In genomic region chr7:151254316-151254715, GRCh38 we compare ENCODE assay signal across 15 cellular contexts. TPM values are rescaled to one million over a fixed set of nuclear protein-coding genes. Genes with fewer than 3 reads are reported as not detected.
DNase-seq lines count a peak whose midpoint lies in the region; ATAC-seq, FAIRE-seq and TF ChIP-seq lines count a peak whose summit lies in the region.
"Had no signal": no experiment of that assay in that cellular context is flagged by ENCODE, and none has a peak within 500 bp of the region (broad histone marks: within the 10 kb centered on the region; RNA-seq: fewer than 3 reads in every experiment).

No MANE protein-coding gene starts in this region.

- H3K79me2 ChIP-seq in H1 (ENCODE audit: control insufficient read depth in 1 of 2, insufficient read depth in 2 of 2, low read length in 2 of 2) = no peaks in the 10 kb centered on the region

- H3K18ac ChIP-seq in H1 (ENCODE audit: extremely low read depth, low read length) = no peak overlapping the region; the same call in 1 of the 2 replicates

- H3K4me1 Mint-ChIP-seq in natural killer cell treated with Interleukin-12 subunit alpha and Interleukin-12 subunit beta and Interleukin-15 and Interleukin-18, amount 100 ng/mL, for 72 hours (ENCODE audit: low read depth in 2 of 2) = peaks cover 11 to 12% of the 10 kb centered on the region in 2 donors

- H4K91ac ChIP-seq in H1 (replicated peaks; ENCODE audit: insufficient read length, low read length) = no peak overlapping the region

- H2BK5ac ChIP-seq in H1 (ENCODE audit: low read depth, low read length) = no peak overlapping the region

- peaks cover 3 to 36% (median 29%) of the 10 kb centered on the region in 4 experiments for H3K27me3 ChIP-seq in H1 (replicated peaks in 1 of 4; ENCODE audit: control insufficient read depth in 3 of 4, extremely low read depth in 1 of 4, insufficient read depth in 3 of 4, low read length in 3 of 4)
- H3K27me3 ChIP-seq in right atrium auricular region = no peaks in the 10 kb centered on the region
- H3K27me3 ChIP-seq in thoracic aorta (replicated peaks; ENCODE audit: insufficient read depth) = no peaks in the 10 kb centered on the region

- no peak overlapping the region for H2AK5ac ChIP-seq in H1 (ENCODE audit: low read depth, low read length)

- H3K4me1 ChIP-seq in H1 (replicated peaks in 1 of 4; ENCODE audit: control insufficient read depth in 3 of 4, insufficient read depth in 4 of 4, low read length in 3 of 4) (peaks cover 0 to 29% (median 20%) of the 10 kb centered on the region in 4 experiments; a peak in 6 of 7 replicates), right atrium auricular region (peaks cover 0 to 54% of the 10 kb centered on the region in 2 donors), thoracic aorta (ENCODE audit: control insufficient read depth in 1 of 2, low read depth in 2 of 2) (peaks cover 15 to 50% of the 10 kb centered on the region in 2 donors)

- ATAC-seq in natural killer cell treated with Interleukin-12 subunit alpha and Interleukin-12 subunit beta and Interleukin-15 and Interleukin-18, amount 100 ng/mL, for 72 hours = no peak
- ATAC-seq in thoracic aorta (ENCODE audit: insufficient number of reproducible peaks, low FRiP score, low read depth) (no peak), SK-N-SH treated with all-trans-retinoic acid at 6 μM for 48 hours (no peak)

- H3K9me3 Mint-ChIP-seq in natural killer cell treated with Interleukin-12 subunit alpha and Interleukin-12 subunit beta and Interleukin-15 and Interleukin-18, amount 100 ng/mL, for 72 hours = no peaks in the 10 kb centered on the region

- TF ChIP-seq CTCF in H1 (IDR thresholded peaks at IDR 0.05; ENCODE audit: control extremely low read depth in 1 of 3, insufficient read depth in 1 of 3, low read depth in 1 of 3, low read length in 3 of 3) = no peak
- TF ChIP-seq CTCF in right atrium auricular region (IDR thresholded peaks at IDR 0.05) = no peak
- TF ChIP-seq CTCF in thoracic aorta (IDR thresholded peaks at IDR 0.05) = no peak
- no peak for TF ChIP-seq CTCF in D721Med (IDR thresholded peaks at IDR 0.05; ENCODE audit: insufficient read depth, missing control alignments)

- H3K27ac ChIP-seq in H1 (ENCODE audit: low read depth, low read length) = no peak overlapping the region
- peak overlapping the region; percentile 19 to 35 for H3K27ac ChIP-seq in right atrium auricular region
- peak overlapping the region; percentile 21 to 23 for H3K27ac ChIP-seq in thoracic aorta

- H2BK120ac ChIP-seq in H1 (replicated peaks; ENCODE audit: low read depth, low read length) = no peak overlapping the region

- CTCF ChIA-PET in H1 (lab: Charles Lee; ENCODE audit: partially characterized antibody) = interaction anchor here (0.7 to 3.3 kb wide), 3 partner anchors 8 to 96 kb away, joined by 3 to 21 read pairs (median 3); no protein-coding TSS in a partner anchor

- no peak for TF ChIP-seq POLR2A in H1 (IDR thresholded peaks at IDR 0.05; ENCODE audit: control extremely low read depth in 1 of 2, low read depth in 2 of 2, low read length in 2 of 2)

- no peak for TF ChIP-seq EP300 in H1 (IDR thresholded peaks at IDR 0.05; ENCODE audit: borderline replicate concordance in 1 of 2, low read depth in 2 of 2, low read length in 2 of 2)

- H3K4me3 ChIP-seq in H1 (ENCODE audit: extremely low read depth in 1 of 4, insufficient read depth in 2 of 4, low read depth in 3 of 4, low read length in 4 of 4) (no peak overlapping the region), right atrium auricular region (no peak overlapping the region), thoracic aorta (no peak overlapping the region)

- H3K27ac Mint-ChIP-seq in natural killer cell treated with Interleukin-12 subunit alpha and Interleukin-12 subunit beta and Interleukin-15 and Interleukin-18, amount 100 ng/mL, for 72 hours = no peak overlapping the region

- peak overlapping the region; percentile 30 for H3K4me3 Mint-ChIP-seq in natural killer cell treated with Interleukin-12 subunit alpha and Interleukin-12 subunit beta and Interleukin-15 and Interleukin-18, amount 100 ng/mL, for 72 hours

- no peak overlapping the region for H3K56ac ChIP-seq in H1 (replicated peaks; ENCODE audit: insufficient read length, low read depth, low read length)

- H4K20me1 ChIP-seq in H1 (replicated peaks in 1 of 2; ENCODE audit: control insufficient read depth in 1 of 2, insufficient read depth in 2 of 2, low read length in 2 of 2) = no peaks in the 10 kb centered on the region

- peak overlapping the region; percentile 92; the same call in 1 of the 2 replicates for H2BK15ac ChIP-seq in H1 (ENCODE audit: low read length)

- H3K27me3 Mint-ChIP-seq in natural killer cell treated with Interleukin-12 subunit alpha and Interleukin-12 subunit beta and Interleukin-15 and Interleukin-18, amount 100 ng/mL, for 72 hours = peaks cover 48 to 68% of the 10 kb centered on the region in 2 donors

- no peak overlapping the region for H3K23ac ChIP-seq in H1 (ENCODE audit: insufficient read length)

- peaks cover 14% of the 10 kb centered on the region; the same call in 1 of the 2 replicates for H3K23me2 ChIP-seq in H1 (ENCODE audit: low read depth, low read length)

- no peaks in the 10 kb centered on the region for H3K79me1 ChIP-seq in H1 (ENCODE audit: low read depth, low read length)

- FAIRE-seq in H1 (lab: Jason Lieb, UNC) (no peak), D721Med (lab: Jason Lieb, UNC) (no peak)
- FAIRE-seq: H54 had no signal

- H3K4ac ChIP-seq in H1 (replicated peaks; ENCODE audit: insufficient read length, low read depth, low read length) = no peak overlapping the region

- no peak overlapping the region for H3K14ac ChIP-seq in H1 (ENCODE audit: insufficient read length)

- no peak overlapping the region for H3K4me2 ChIP-seq in H1 (ENCODE audit: insufficient read depth in 1 of 2, low read depth in 2 of 2, low read length in 2 of 2)

- 0 out of 2 replicates have a peak overlapping the region, but pooled peaks have one; percentile 89 for H2BK12ac ChIP-seq in H1 (ENCODE audit: low read depth, low read length)

- WGBS in H1 (ENCODE audit: extremely low coverage in 1 of 2, insufficient coverage in 1 of 2, insufficient read length in 1 of 2, insufficient replicate concordance in 2 of 2, low coverage in 1 of 2, low lambda C conversion rate in 2 of 2, missing lambda C conversion rate in 1 of 2), 2 experiments = 83% methylated on average over 6 of the region's 7 CpGs; no CpG with 5 or more reads in 1 of the 2 experiments

- no peak overlapping the region for H4K5ac ChIP-seq in H1 (ENCODE audit: insufficient read length, low read depth, low read length)

- H4K8ac ChIP-seq in H1 (ENCODE audit: extremely low read depth, insufficient read depth, low read length) = no peak overlapping the region

- H3K36me3 ChIP-seq in H1 (ENCODE audit: control insufficient read depth in 2 of 4, insufficient read depth in 4 of 4, low read length in 3 of 4) (no peaks in the 10 kb centered on the region), right atrium auricular region (no peaks in the 10 kb centered on the region), thoracic aorta (no peaks in the 10 kb centered on the region)

- no peak overlapping the region for H2AFZ ChIP-seq in H1 (ENCODE audit: low read length)

- no peak overlapping the region for H2BK20ac ChIP-seq in H1 (ENCODE audit: low read length)

- H3K9me3 ChIP-seq in H1 (ENCODE audit: insufficient read depth in 2 of 2, low read depth in 1 of 2, low read length in 1 of 2) (no peaks in the 10 kb centered on the region), right atrium auricular region (no peaks in the 10 kb centered on the region), thoracic aorta (no peaks in the 10 kb centered on the region)

- no peak for DNase-seq in H1 (ENCODE audit: low read depth in 1 of 2, low spot score in 2 of 2)
- no peak for DNase-seq in right atrium auricular region (ENCODE audit: low spot score)
- no peak for DNase-seq in natural killer cell treated with Interleukin-12 subunit alpha and Interleukin-12 subunit beta and Interleukin-15 and Interleukin-18, amount 100 ng/mL, for 72 hours (ENCODE audit: low spot score)
- DNase-seq in thoracic aorta (ENCODE audit: low spot score) = no peak
- no peak for DNase-seq in stimulated activated CD4-positive, alpha-beta T cell treated with anti-CD3 and anti-CD28 coated beads, Interleukin-12 subunit alpha, Interleukin-12 subunit beta, amount 100 ng/mL, for 4 hours
- no peak for DNase-seq in D721Med (ENCODE audit: insufficient read length, low spot score)
- DNase-seq: MV-4-11; NCI-H1417 treated with DMSO at 0.1 percent for 48 hours; NCI-H2029 treated with DMSO at 0.1 percent for 48 hours; NCI-H524; NK-92 treated with Interleukin-12 subunit alpha and Interleukin-12 subunit beta, amount 100 ng/mL, for 24 hours had no signal

- no peaks in the 10 kb centered on the region for H3K36me3 Mint-ChIP-seq in natural killer cell treated with Interleukin-12 subunit alpha and Interleukin-12 subunit beta and Interleukin-15 and Interleukin-18, amount 100 ng/mL, for 72 hours

- POLR2A ChIA-PET in H1 (lab: Charles Lee; ENCODE audit: partially characterized antibody) = no interaction called here

- no peak for TF ChIP-seq RAD21 in H1 (IDR thresholded peaks at IDR 0.05 in 1 of 2, conservative IDR thresholded peaks at IDR 0.05 in 1 of 2; ENCODE audit: low read depth in 2 of 2, low read length in 2 of 2)

- no peak overlapping the region for H3K9ac ChIP-seq in H1 (replicated peaks in 1 of 4; ENCODE audit: extremely low read depth in 1 of 4, low read depth in 3 of 4, low read length in 3 of 4)

RNA-seq across cellular contexts. Expression of gene SMARCD3, which starts 5.8 kb away (rescaled TPM):
- 3.0 and 4.6 TPM in 2 replicates for total RNA-seq in H1 (2021; fragmentation: NEBNext Ultra II Directional; extraction: Animal tissue kit (Norgen Biotek cat#: 25700))
- 5.6 and 6.2 TPM in 2 replicates for polyA plus RNA-seq in H1 (2011; rRNA removed)
- 4.5 TPM for polyA plus RNA-seq in H1 (2011; cell fraction: cytosol; rRNA removed)
- polyA plus RNA-seq in H1 (2011; cell fraction: nucleus; rRNA removed) = 15.3 TPM
- 8.3 to 10.0 TPM (median 9.5 TPM) in 4 replicates for polyA plus RNA-seq in H1 (2012, experiment 1 of 2)
- polyA plus RNA-seq in H1 (2012, experiment 2 of 2) = 7.5 TPM
- polyA plus RNA-seq in H1 (2013, experiment 1 of 2) = 3.9 TPM
- polyA plus RNA-seq in H1 (2013, experiment 2 of 2) = 4.3 TPM
- polyA minus RNA-seq in H1 (2011; rRNA and poly(A)+ RNA removed) = 1.6 and 2.0 TPM in 2 replicates
- 2.9 TPM for polyA minus RNA-seq in H1 (2011; cell fraction: cytosol; rRNA and poly(A)+ RNA removed)
- 3.2 TPM for polyA minus RNA-seq in H1 (2011; cell fraction: nucleus; rRNA and poly(A)+ RNA removed)
- 100 to 1,000 TPM in 1 of 2 donors, 10 to 100 TPM in 1; 81.5 to 125 TPM for total RNA-seq in right atrium auricular region
- 1 to 10 TPM in 1 of 2 donors, under 1 TPM in 1; 0.93 to 1.2 TPM for total RNA-seq in natural killer cell treated with Interleukin-12 subunit alpha and Interleukin-12 subunit beta and Interleukin-15 and Interleukin-18, amount 100 ng/mL, for 72 hours
- 100 to 1,000 TPM in 1 of 2 donors, 10 to 100 TPM in 1; 51.1 to 110 TPM for total RNA-seq in thoracic aorta

RNA-seq across cellular contexts. Expression of gene CHPF2, which starts 22.0 kb away (rescaled TPM):
- total RNA-seq in H1 (2021; fragmentation: NEBNext Ultra II Directional; extraction: Animal tissue kit (Norgen Biotek cat#: 25700)) = 20.6 and 20.8 TPM in 2 replicates
- polyA plus RNA-seq in H1 (2011; rRNA removed) = 14.4 and 20.0 TPM in 2 replicates
- polyA plus RNA-seq in H1 (2011; cell fraction: cytosol; rRNA removed) = 14.8 TPM
- 58.8 TPM for polyA plus RNA-seq in H1 (2011; cell fraction: nucleus; rRNA removed)
- 9.2 to 13.6 TPM (median 11.2 TPM) in 4 replicates for polyA plus RNA-seq in H1 (2012, experiment 1 of 2)
- 11.2 TPM for polyA plus RNA-seq in H1 (2012, experiment 2 of 2)
- 18.0 TPM for polyA plus RNA-seq in H1 (2013, experiment 1 of 2)
- 16.2 TPM for polyA plus RNA-seq in H1 (2013, experiment 2 of 2)
- 11.1 and 11.4 TPM in 2 replicates for polyA minus RNA-seq in H1 (2011; rRNA and poly(A)+ RNA removed)
- polyA minus RNA-seq in H1 (2011; cell fraction: cytosol; rRNA and poly(A)+ RNA removed) = 12.2 TPM
- polyA minus RNA-seq in H1 (2011; cell fraction: nucleus; rRNA and poly(A)+ RNA removed) = 30.6 TPM
- total RNA-seq in right atrium auricular region (10 to 100 TPM; 24.7 to 38.1 TPM), thoracic aorta (10 to 100 TPM; 78.9 to 85.3 TPM)
- 10 to 100 TPM; 54.6 to 67.6 TPM for total RNA-seq in natural killer cell treated with Interleukin-12 subunit alpha and Interleukin-12 subunit beta and Interleukin-15 and Interleukin-18, amount 100 ng/mL, for 72 hours

RNA-seq across cellular contexts. Expression of gene ABCF2, which starts 27.3 kb away (rescaled TPM):
- total RNA-seq in H1 (2021; fragmentation: NEBNext Ultra II Directional; extraction: Animal tissue kit (Norgen Biotek cat#: 25700)) = 51.0 and 55.0 TPM in 2 replicates
- polyA plus RNA-seq in H1 (2011; rRNA removed) = 26.4 and 28.0 TPM in 2 replicates
- 37.0 TPM for polyA plus RNA-seq in H1 (2011; cell fraction: cytosol; rRNA removed)
- polyA plus RNA-seq in H1 (2011; cell fraction: nucleus; rRNA removed) = 35.9 TPM
- polyA plus RNA-seq in H1 (2012, experiment 1 of 2) = 39.3 to 51.3 TPM (median 45.8 TPM) in 4 replicates
- 32.1 TPM for polyA plus RNA-seq in H1 (2012, experiment 2 of 2)
- polyA plus RNA-seq in H1 (2013, experiment 1 of 2) = 25.2 TPM
- 22.6 TPM for polyA plus RNA-seq in H1 (2013, experiment 2 of 2)
- 48.3 and 59.3 TPM in 2 replicates for polyA minus RNA-seq in H1 (2011; rRNA and poly(A)+ RNA removed)
- polyA minus RNA-seq in H1 (2011; cell fraction: cytosol; rRNA and poly(A)+ RNA removed) = 20.2 TPM
- polyA minus RNA-seq in H1 (2011; cell fraction: nucleus; rRNA and poly(A)+ RNA removed) = 23.9 TPM
- 10 to 100 TPM; 29.7 to 38.6 TPM for total RNA-seq in right atrium auricular region
- 100 to 1,000 TPM in 1 of 2 donors, 10 to 100 TPM in 1; 68.4 to 118 TPM for total RNA-seq in natural killer cell treated with Interleukin-12 subunit alpha and Interleukin-12 subunit beta and Interleukin-15 and Interleukin-18, amount 100 ng/mL, for 72 hours
- total RNA-seq in thoracic aorta = 10 to 100 TPM; 25.3 to 44.1 TPM

RNA-seq across cellular contexts. Expression of gene H2BK1, which starts 44.0 kb away (rescaled TPM):
- not detected in 2 replicates for total RNA-seq in H1 (2021; fragmentation: NEBNext Ultra II Directional; extraction: Animal tissue kit (Norgen Biotek cat#: 25700))
- not detected in 2 replicates for polyA plus RNA-seq in H1 (2011; rRNA removed)
- polyA plus RNA-seq in H1 (2011; cell fraction: cytosol; rRNA removed) = not detected
- not detected for polyA plus RNA-seq in H1 (2011; cell fraction: nucleus; rRNA removed)
- not detected in 4 replicates for polyA plus RNA-seq in H1 (2012, experiment 1 of 2)
- polyA plus RNA-seq in H1 (2012, experiment 2 of 2) = not detected
- polyA plus RNA-seq in H1 (2013, experiment 1 of 2) = not detected
- polyA plus RNA-seq in H1 (2013, experiment 2 of 2) = not detected
- not detected in 2 replicates for polyA minus RNA-seq in H1 (2011; rRNA and poly(A)+ RNA removed)
- not detected for polyA minus RNA-seq in H1 (2011; cell fraction: cytosol; rRNA and poly(A)+ RNA removed)
- polyA minus RNA-seq in H1 (2011; cell fraction: nucleus; rRNA and poly(A)+ RNA removed) = 2.0 TPM
- not detected for total RNA-seq in right atrium auricular region
- not detected for total RNA-seq in natural killer cell treated with Interleukin-12 subunit alpha and Interleukin-12 subunit beta and Interleukin-15 and Interleukin-18, amount 100 ng/mL, for 72 hours
- total RNA-seq in thoracic aorta = not detected
- total RNA-seq: HT1080 had no signal
- polyA plus RNA-seq: BJ had no signal
